In the genomic region with DNA sequence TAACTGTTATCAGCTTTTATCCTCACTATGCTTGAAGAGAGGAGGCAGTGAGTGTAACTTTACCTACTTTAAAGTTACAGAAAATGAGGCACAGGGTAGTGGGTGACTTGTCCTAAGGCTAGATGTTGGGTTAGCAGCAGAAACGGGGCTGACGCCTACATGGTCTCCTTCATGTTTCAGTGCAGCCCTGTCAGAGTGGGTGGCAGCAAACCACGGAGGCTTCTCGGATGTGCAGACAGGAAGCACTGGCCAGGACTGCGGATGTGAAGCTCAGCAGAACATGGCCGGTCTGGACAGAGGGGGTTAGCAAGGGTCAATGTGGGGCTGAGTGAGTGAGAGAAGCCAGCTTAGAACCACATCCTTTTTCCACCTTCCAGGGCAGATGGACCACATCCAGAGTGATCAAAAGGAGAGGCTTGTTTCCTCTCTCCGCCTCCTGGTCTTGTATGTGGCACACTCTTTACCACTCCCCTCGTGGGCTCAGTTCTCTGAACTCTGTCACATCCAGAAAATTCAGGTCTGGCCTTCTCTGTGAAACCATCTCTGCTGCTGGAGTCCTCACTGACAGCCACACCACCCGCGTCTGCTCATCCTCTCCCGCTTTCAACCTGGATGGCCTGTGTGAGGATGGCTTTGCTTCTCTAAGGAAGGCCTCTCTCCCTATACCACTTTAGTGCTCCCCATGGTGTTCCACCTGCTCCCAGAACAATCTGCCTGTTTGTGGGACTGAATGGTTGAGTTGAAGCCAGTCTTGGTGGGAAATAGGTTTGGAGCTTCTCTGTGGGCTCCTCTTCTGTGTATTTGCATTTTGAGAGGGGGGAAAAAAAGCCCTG, we compare ENCODE assay signal across 8 cellular contexts. TPM values are rescaled to one million over a fixed set of nuclear protein-coding genes. Genes with fewer than 3 reads are reported as not detected.
DNase-seq lines count a peak whose midpoint lies in the region; ATAC-seq and TF ChIP-seq lines count a peak whose summit lies in the region.

No MANE protein-coding gene starts in this region.

- 34% methylated on average over 8 of the region's 11 CpGs for WGBS in right lobe of liver (ENCODE audit: insufficient coverage, low coverage, low lambda C conversion rate, missing lambda C conversion rate)

- peak overlapping the region; percentile 87 for H3K27ac Mint-ChIP-seq in T-helper 2 cell treated with Interferon-gamma antibody and Interleukin-4, amounts not matched to agents 5 μg/mL and 100 μg/mL, for 36 hours

- H3K4me3 ChIP-seq in right lobe of liver: no peak overlapping the region

- H3K4me3 Mint-ChIP-seq in T-helper 2 cell treated with Interferon-gamma antibody and Interleukin-4, amounts not matched to agents 5 μg/mL and 100 μg/mL, for 36 hours: peak overlapping the region; percentile 67

- no peaks in the 10 kb centered on the region for H3K36me3 ChIP-seq in right lobe of liver

- peak; percentile 87 for DNase-seq in T-helper 2 cell treated with Interferon-gamma antibody and Interleukin-4, amounts not matched to agents 5 μg/mL and 100 μg/mL, for 36 hours (ENCODE audit: low spot score)
- DNase-seq in anterior cingulate cortex (lab: John Stamatoyannopoulos, UW): peak in 39 of 58 donors; percentile 7 to 68 (median 32)
- DNase-seq in right lobe of liver: peak; percentile 64 to 75 (median 64)
- DNase-seq in stimulated activated CD8-positive, alpha-beta memory T cell treated with anti-CD3 and anti-CD28 coated beads, Interleukin-2, amount 100 ng/mL, for 48 hours (ENCODE audit: low read depth in 2 of 2): peak; percentile 66 to 69
- no peak for DNase-seq in OCI-M2 (lab: John Stamatoyannopoulos, UW; ENCODE audit: unreplicated experiment)
- DNase-seq in RKO (ENCODE audit: low spot score): no peak

- ATAC-seq in GM18520 (IDR thresholded peaks at IDR 0.05; ENCODE audit: unreplicated experiment): peak; percentile 80
- peak; percentile 83 for ATAC-seq in HG03025 (IDR thresholded peaks at IDR 0.05; ENCODE audit: low FRiP score, unreplicated experiment)
- peak; percentile 78 to 91 (median 84) for ATAC-seq in right lobe of liver

- H3K9me3 ChIP-seq in right lobe of liver: no peaks in the 10 kb centered on the region

- H3K36me3 Mint-ChIP-seq in T-helper 2 cell treated with Interferon-gamma antibody and Interleukin-4, amounts not matched to agents 5 μg/mL and 100 μg/mL, for 36 hours (ENCODE audit: low read depth): peaks cover 4% of the 10 kb centered on the region

- no peak for TF ChIP-seq POLR2A in right lobe of liver (IDR thresholded peaks at IDR 0.05)

- H3K4me1 ChIP-seq in right lobe of liver: peaks cover 0 to 33% (median 4%) of the 10 kb centered on the region in 4 donors

- intact Hi-C loops in right lobe of liver (cut with DNase I): no loop called here

- peaks cover 74% of the 10 kb centered on the region for H3K4me1 Mint-ChIP-seq in T-helper 2 cell treated with Interferon-gamma antibody and Interleukin-4, amounts not matched to agents 5 μg/mL and 100 μg/mL, for 36 hours (ENCODE audit: low read depth)

- TF ChIP-seq CTCF in right lobe of liver (IDR thresholded peaks at IDR 0.05): no peak

- H3K27me3 Mint-ChIP-seq in T-helper 2 cell treated with Interferon-gamma antibody and Interleukin-4, amounts not matched to agents 5 μg/mL and 100 μg/mL, for 36 hours (ENCODE audit: low read depth): no peaks in the 10 kb centered on the region

- H3K27ac ChIP-seq in right lobe of liver: peak overlapping the region in 1 of 3 donors; percentile 14

- H3K27me3 ChIP-seq in right lobe of liver: no peaks in the 10 kb centered on the region

- no peaks in the 10 kb centered on the region for H3K9me3 Mint-ChIP-seq in T-helper 2 cell treated with Interferon-gamma antibody and Interleukin-4, amounts not matched to agents 5 μg/mL and 100 μg/mL, for 36 hours

RNA-seq across cellular contexts. Expression of a gene that starts 14.1 kb away (rescaled TPM):
- 10 to 100 TPM in 5 of 6 experiments, 1 to 10 TPM in 1; 9.6 to 17.4 (median 12.5) TPM for total RNA-seq in right lobe of liver

RNA-seq across cellular contexts. Expression of a gene that starts 50.8 kb away (rescaled TPM):
- total RNA-seq in right lobe of liver: under 1 TPM in 3 of 6 experiments, not detected in 3; 0.06 to 0.11 (median 0.07) TPM

Comparison
In these comparisons a context has a peak if more than half of its experiments do, and no peak if none do; other contexts are left out.
1. DNase-seq: peak in T-helper 2 cell treated with Interferon-gamma antibody and Interleukin-4, amounts not matched to agents 5 μg/mL and 100 μg/mL, for 36 hours (single experiment), anterior cingulate cortex (39 of 58), right lobe of liver (3 of 3) and stimulated activated CD8-positive, alpha-beta memory T cell treated with anti-CD3 and anti-CD28 coated beads, Interleukin-2, amount 100 ng/mL, for 48 hours (2 of 2); none in OCI-M2 (single experiment) and RKO (single experiment).
2. Peak in every context shown above with its lines, with median percentiles within 50 percentile points of each other: ATAC-seq.